Comparison of ENCODE assay signal across 18 cellular contexts in the genomic region with DNA sequence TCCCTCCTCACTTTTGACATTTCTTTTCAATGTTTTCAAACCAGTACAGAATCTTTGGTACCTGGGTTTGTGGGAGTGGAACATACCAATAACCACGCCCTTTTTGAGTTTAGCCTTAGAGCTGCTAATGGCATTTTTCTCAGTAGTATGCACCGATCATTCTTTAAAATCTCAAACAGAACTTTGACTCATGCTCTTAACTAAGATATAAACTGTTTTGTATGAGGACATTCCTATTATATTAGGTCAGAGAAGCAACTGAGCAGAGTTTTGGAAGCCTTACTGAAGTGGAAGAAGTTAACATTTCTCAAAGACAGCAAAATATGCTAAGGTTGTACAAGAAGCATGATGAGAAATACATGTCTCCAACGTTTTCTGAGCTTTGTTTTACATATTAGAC.
DNase-seq lines count a peak whose midpoint lies in the region; ATAC-seq and TF ChIP-seq lines count a peak whose summit lies in the region.
"Had no signal": no experiment of that assay in that cellular context is flagged by ENCODE, and none has a peak within 500 bp of the region (broad histone marks: within the 10 kb centered on the region; RNA-seq: fewer than 3 reads in every experiment).

No MANE protein-coding gene starts in this region.

- DNase-seq in Caki2 (ENCODE audit: low read depth) = peak; percentile 16
- DNase-seq in RKO (ENCODE audit: low spot score) = peak; percentile 46
- DNase-seq in fibroblast of peridontal ligament (ENCODE audit: extremely low read depth) = peak; percentile 77
- no peak for DNase-seq in omental fat pad (ENCODE audit: low spot score)
- no peak for DNase-seq in DMS79 treated with DMSO at 0.1 percent for 48 hours (lab: John Stamatoyannopoulos, UW)
- no peak for DNase-seq in NCI-H748 (lab: John Stamatoyannopoulos, UW; ENCODE audit: unreplicated experiment)
- DNase-seq in ureter (ENCODE audit: low spot score) = no peak
- DNase-seq in foreskin melanocyte = no peak
- DNase-seq: activated CD4-positive, CD25-positive, alpha-beta regulatory T cell treated with anti-CD3 and anti-CD28 coated beads, Interleukin-2, amount 50 U/mL, for 72 hours; DMS53; H9; KG1; NCI-H1694; NCI-H526 treated with DMSO at 0.1 percent for 48 hours; nucleus accumbens; stimulated activated naive CD8-positive, alpha-beta T cell treated with anti-CD3 and anti-CD28 coated beads, Interleukin-15, Interleukin-2, amounts not matched to agents 100 U/mL and 50 U/mL, for 24 hours; SW 1271 had no signal

- in situ Hi-C loops in Caki2 (cut with HindIII; ENCODE audit: low pct_unique_long_range_greater_than_20kb, low sequenced_read_pairs) = no loop called here

- no peak for TF ChIP-seq CTCF in omental fat pad (IDR thresholded peaks at IDR 0.05)

- ATAC-seq in omental fat pad (ENCODE audit: low FRiP score) = peak; percentile 98
- ATAC-seq: activated naive CD4-positive, alpha-beta T cell treated with anti-CD3 and anti-CD28 coated beads, Interleukin-2, amount 50 U/mL, for 72 hours; stimulated activated naive CD8-positive, alpha-beta T cell treated with anti-CD3 and anti-CD28 coated beads, Interleukin-15, Interleukin-2, amounts not matched to agents 100 U/mL and 50 U/mL, for 24 hours had no signal

Comparison
In these comparisons a context has a peak if more than half of its experiments do, and no peak if none do; other contexts are left out.
1. DNase-seq: peak in Caki2 (single experiment), RKO (single experiment) and fibroblast of peridontal ligament (single experiment); none in omental fat pad (single experiment), DMS79 treated with DMSO at 0.1 percent for 48 hours (single experiment), NCI-H748 (single experiment), ureter (single experiment) and foreskin melanocyte (single experiment).